Comparison of ENCODE assay signal across 8 cellular contexts in genomic region chr5:96875805-96876291, GRCh38. TPM values are rescaled to one million over a fixed set of nuclear protein-coding genes. Genes with fewer than 3 reads are reported as not detected.
DNase-seq lines count a peak whose midpoint lies in the region; ATAC-seq and TF ChIP-seq lines count a peak whose summit lies in the region.

No MANE protein-coding gene starts in this region.

- H3K27ac Mint-ChIP-seq in activated B cell treated with CpG ODN at 0.5 μM for 24 hours, result peak overlapping the region; percentile 96

- TF ChIP-seq EP300 in esophagus muscularis mucosa (IDR thresholded peaks at IDR 0.05), result no peak

- H3K4me1 Mint-ChIP-seq in activated B cell treated with CpG ODN at 0.5 μM for 24 hours, result peaks cover 88% of the 10 kb centered on the region

- H3K36me3 ChIP-seq in esophagus muscularis mucosa, result no peaks in the 10 kb centered on the region

- in situ Hi-C loops in ACHN (cut with HindIII; ENCODE audit: low pct_ligation_motif_present, low pct_unique_long_range_greater_than_20kb, low sequenced_read_pairs), result no loop called here

- CTCF ChIA-PET in activated B cell treated with CpG ODN at 0.5 μM for 24 hours (lab: Charles Lee), result interaction anchor here (1.2 to 2.2 kb wide), 4 partner anchors 10 to 63 kb away, joined by 3 to 6 read pairs (median 4); no protein-coding TSS in a partner anchor

- peak overlapping the region; percentile 59 to 79 (median 74) for H3K27ac ChIP-seq in esophagus muscularis mucosa (replicated peaks in 1 of 4)

- H3K9me3 ChIP-seq in esophagus muscularis mucosa, result no peaks in the 10 kb centered on the region

- H3K27me3 Mint-ChIP-seq in activated B cell treated with CpG ODN at 0.5 μM for 24 hours, result no peaks in the 10 kb centered on the region

- TF ChIP-seq POLR2A in esophagus muscularis mucosa (IDR thresholded peaks at IDR 0.05; ENCODE audit: low read depth), result no peak

- H3K4me3 ChIP-seq in esophagus muscularis mucosa (peak overlapping the region; percentile 64 to 76 (median 69)), skeletal muscle cell (ENCODE audit: low read depth, low read length) (peak overlapping the region; percentile 47)

- 16% methylated on average over 4 of the region's 4 CpGs for WGBS in esophagus muscularis mucosa

- H3K36me3 Mint-ChIP-seq in activated B cell treated with CpG ODN at 0.5 μM for 24 hours (ENCODE audit: low read depth), result peaks cover 20% of the 10 kb centered on the region

- intact Hi-C loops in activated B cell treated with CpG ODN at 0.5 μM for 24 hours (cut with micrococcal nuclease), result loop anchor here (1.0 kb wide), 2 partner anchors 10 to 20 kb away; no protein-coding TSS in a partner anchor
- intact Hi-C loops in esophagus muscularis mucosa (cut with DNase I), result loop anchor here (5.0 kb wide), 1 partner anchor 61 kb away; the partner anchor contains the start of gene LNPEP

- DNase-seq in activated B cell treated with CpG ODN at 0.5 μM for 24 hours (no peak), esophagus muscularis mucosa (ENCODE audit: extremely low spot score) (peak; percentile 90), skeletal muscle cell (ENCODE audit: low read depth) (no peak), SKM-1 (lab: John Stamatoyannopoulos, UW; ENCODE audit: unreplicated experiment) (no peak), ACHN (no peak)
- no peak for DNase-seq in effector CD4-positive, alpha-beta T cell

- H3K4me3 Mint-ChIP-seq in activated B cell treated with CpG ODN at 0.5 μM for 24 hours, result peak overlapping the region; percentile 98

- ATAC-seq in GM18870 (IDR thresholded peaks at IDR 0.05; ENCODE audit: unreplicated experiment) (peak; percentile 7), HG03442 (IDR thresholded peaks at IDR 0.05; ENCODE audit: unreplicated experiment) (peak; percentile 6), activated B cell treated with CpG ODN at 0.5 μM for 24 hours (ENCODE audit: low read depth) (peak; percentile 16)

- POLR2A ChIA-PET in activated B cell treated with CpG ODN at 0.5 μM for 24 hours (lab: Charles Lee), result interaction anchor here (0.7 to 3.3 kb wide), 14 partner anchors 10 to 308 kb away, joined by 3 to 40 read pairs (median 5); partner anchors contain the start of genes ERAP1, LNPEP and RIOK2

- H3K4me1 ChIP-seq in esophagus muscularis mucosa, result peaks cover 7 to 25% (median 23%) of the 10 kb centered on the region in 4 donors

- H3K9me3 Mint-ChIP-seq in activated B cell treated with CpG ODN at 0.5 μM for 24 hours, result no peaks in the 10 kb centered on the region

- H3K27me3 ChIP-seq in esophagus muscularis mucosa, result no peaks in the 10 kb centered on the region

- TF ChIP-seq CTCF in activated B cell treated with CpG ODN at 0.5 μM for 24 hours (IDR thresholded peaks at IDR 0.05), result no peak
- no peak for TF ChIP-seq CTCF in esophagus muscularis mucosa (IDR thresholded peaks at IDR 0.05)

RNA-seq across cellular contexts. Expression of gene ERAP2, which starts 0.5 kb away (rescaled TPM):
- total RNA-seq in activated B cell treated with CpG ODN at 0.5 μM for 24 hours (63.1 and 80.9 TPM in 2 replicates), esophagus muscularis mucosa (10 to 100 TPM in 1 of 4 donors, 1 to 10 TPM in 3; 6.6 to 12.3 (median 7.3) TPM)
